16 cellular contexts compared by ENCODE assay signal in genomic region chr5:168097852-168098251, GRCh38.
DNase-seq lines count a peak whose midpoint lies in the region; ATAC-seq, FAIRE-seq and TF ChIP-seq lines count a peak whose summit lies in the region.
"Had no signal": no experiment of that assay in that cellular context is flagged by ENCODE, and none has a peak within 500 bp of the region (broad histone marks: within the 10 kb centered on the region; RNA-seq: fewer than 3 reads in every experiment).

No MANE protein-coding gene starts in this region.

- no peak for FAIRE-seq in frontal cortex (lab: Jason Lieb, UNC)
- FAIRE-seq: GM12878, GM18507 had no signal

- DNase-seq in Caki2 (ENCODE audit: low read depth) (peak; percentile 57), LoVo (ENCODE audit: low spot score) (peak; percentile 15), RWPE2 (ENCODE audit: low spot score) (no peak), mesenchymal stem cell (no peak), HuH-7 (ENCODE audit: low spot score) (no peak), NCI-H1694 treated with DMSO at 0.1 percent for 48 hours (lab: John Stamatoyannopoulos, UW) (no peak), frontal cortex (ENCODE audit: low spot score in 2 of 2) (no peak)
- DNase-seq: CD8-positive, alpha-beta T cell; COR-L47; H7; IMR-90 had no signal

- no peak overlapping the region for H3K18ac ChIP-seq in mesenchymal stem cell (ENCODE audit: low read depth in 1 of 2, low read length in 2 of 2)

- H3K79me1 ChIP-seq in mesenchymal stem cell (replicated peaks; ENCODE audit: low read length, poor library complexity, severe bottlenecking): peaks cover 1% of the 10 kb centered on the region

- no peak overlapping the region for H2BK120ac ChIP-seq in mesenchymal stem cell (ENCODE audit: low read depth, low read length)

- H3K36me3 ChIP-seq in RWPE2 (ENCODE audit: low read depth) (no peaks in the 10 kb centered on the region), mesenchymal stem cell (ENCODE audit: control insufficient read depth in 1 of 2, insufficient read depth in 2 of 2, low read depth in 1 of 2, low read length in 2 of 2) (peaks cover 0 to 6% of the 10 kb centered on the region in 2 experiments)

- in situ Hi-C loops in Caki2 (cut with HindIII; ENCODE audit: low pct_unique_long_range_greater_than_20kb, low sequenced_read_pairs): no loop called here

- H3K4me3 ChIP-seq in RWPE2 (ENCODE audit: severe bottlenecking): no peak overlapping the region
- no peak overlapping the region for H3K4me3 ChIP-seq in mesenchymal stem cell (ENCODE audit: insufficient read depth in 1 of 2, low read depth in 1 of 2, low read length in 2 of 2)
- H3K4me3 ChIP-seq: GM12878, GM23338 had no signal

- no peak overlapping the region for H3K4me2 ChIP-seq in mesenchymal stem cell (ENCODE audit: low read length, poor library complexity, severe bottlenecking)
- H3K4me2 ChIP-seq: GM23338 had no signal

- H2AFZ ChIP-seq in mesenchymal stem cell (ENCODE audit: low read depth, low read length): no peak overlapping the region
- H2AFZ ChIP-seq: GM23338 had no signal

- H3K27ac ChIP-seq in RWPE2 (ENCODE audit: poor library complexity, severe bottlenecking) (no peak overlapping the region), mesenchymal stem cell (ENCODE audit: low read length, poor library complexity, severe bottlenecking) (peak overlapping the region; percentile 53)

- no peaks in the 10 kb centered on the region for H3K9me3 Mint-ChIP-seq in activated T-helper 17 cell treated with anti-CD3 and anti-CD28 coated beads, Interleukin-2, amount 50 U/mL, for 72 hours
- H3K9me3 Mint-ChIP-seq: CD8-positive, alpha-beta T cell had no signal

- H3K9me3 ChIP-seq in RWPE2 (ENCODE audit: severe bottlenecking) (no peaks in the 10 kb centered on the region), mesenchymal stem cell (ENCODE audit: control insufficient read depth, low read length) (no peaks in the 10 kb centered on the region)

- H4K8ac ChIP-seq in mesenchymal stem cell (ENCODE audit: low read length): no peak overlapping the region

- TF ChIP-seq CTCF in RWPE2 (IDR thresholded peaks at IDR 0.05; ENCODE audit: poor library complexity, severe bottlenecking): no peak

- peak overlapping the region; percentile 57 for H2AK5ac ChIP-seq in mesenchymal stem cell (ENCODE audit: low read length, severe bottlenecking)

- H3K14ac ChIP-seq in mesenchymal stem cell (ENCODE audit: low read length in 2 of 2): no peak overlapping the region

- no peak overlapping the region for H3K4ac ChIP-seq in mesenchymal stem cell (ENCODE audit: low read depth in 1 of 2, low read length in 2 of 2)

- no peak overlapping the region for H3K4me3 Mint-ChIP-seq in activated T-helper 17 cell treated with anti-CD3 and anti-CD28 coated beads, Interleukin-2, amount 50 U/mL, for 72 hours
- H3K4me3 Mint-ChIP-seq: CD14-positive monocyte; CD8-positive, alpha-beta T cell; GM23338 had no signal

- WGBS in mesenchymal stem cell: 95% methylated on average over 7 of the region's 7 CpGs

- H3K27ac Mint-ChIP-seq in activated T-helper 17 cell treated with anti-CD3 and anti-CD28 coated beads, Interleukin-2, amount 50 U/mL, for 72 hours: no peak overlapping the region
- H3K27ac Mint-ChIP-seq: CD14-positive monocyte; CD8-positive, alpha-beta T cell; GM23338 had no signal

- H2BK5ac ChIP-seq in mesenchymal stem cell (ENCODE audit: low read depth, low read length, poor library complexity, severe bottlenecking): no peak overlapping the region

- H3K27me3 ChIP-seq in RWPE2 (ENCODE audit: insufficient read depth, poor library complexity, severe bottlenecking) (no peaks in the 10 kb centered on the region), mesenchymal stem cell (ENCODE audit: control insufficient read depth in 1 of 2, insufficient read depth in 1 of 2, low read length in 2 of 2) (peaks cover 0 to 15% of the 10 kb centered on the region in 2 experiments)

- H3K36me3 Mint-ChIP-seq in activated T-helper 17 cell treated with anti-CD3 and anti-CD28 coated beads, Interleukin-2, amount 50 U/mL, for 72 hours (ENCODE audit: low read depth): no peaks in the 10 kb centered on the region
- H3K36me3 Mint-ChIP-seq: CD14-positive monocyte; CD8-positive, alpha-beta T cell had no signal

- peak; percentile 41; the same call in 2 of the 3 replicates for ATAC-seq in RWPE2 (ENCODE audit: low read depth)
- no peak for ATAC-seq in activated T-helper 17 cell treated with anti-CD3 and anti-CD28 coated beads, Interleukin-2, amount 50 U/mL, for 72 hours (replicated peaks)
- ATAC-seq: CD8-positive, alpha-beta T cell; GM12878; GM23338 had no signal

- H3K4me1 ChIP-seq in RWPE2 (ENCODE audit: insufficient read depth, poor library complexity, severe bottlenecking): no peaks in the 10 kb centered on the region
- H3K4me1 ChIP-seq in mesenchymal stem cell (ENCODE audit: control insufficient read depth, insufficient read depth, low read depth, low read length): peaks cover 7% of the 10 kb centered on the region

- no peaks in the 10 kb centered on the region for H3K4me1 Mint-ChIP-seq in activated T-helper 17 cell treated with anti-CD3 and anti-CD28 coated beads, Interleukin-2, amount 50 U/mL, for 72 hours
- H3K4me1 Mint-ChIP-seq: CD14-positive monocyte, GM23338 had no signal

- H3K9ac ChIP-seq in mesenchymal stem cell (ENCODE audit: low read length): no peak overlapping the region

- peaks cover 12% of the 10 kb centered on the region for H3K27me3 Mint-ChIP-seq in activated T-helper 17 cell treated with anti-CD3 and anti-CD28 coated beads, Interleukin-2, amount 50 U/mL, for 72 hours

- no peak overlapping the region for H2BK15ac ChIP-seq in mesenchymal stem cell (ENCODE audit: low read depth, poor library complexity, severe bottlenecking)

- no peak overlapping the region for H3K23ac ChIP-seq in mesenchymal stem cell (ENCODE audit: low read length in 2 of 2)

- no peak overlapping the region for H4K91ac ChIP-seq in mesenchymal stem cell (ENCODE audit: low read length)

- no peak overlapping the region for H2BK12ac ChIP-seq in mesenchymal stem cell (ENCODE audit: low read length in 2 of 2)

Comparison
In these comparisons a context has a peak if more than half of its experiments do, and no peak if none do; other contexts are left out.
1. DNase-seq: peak in Caki2 (single experiment) and LoVo (single experiment); none in RWPE2 (single experiment), mesenchymal stem cell (single experiment), HuH-7 (single experiment), NCI-H1694 treated with DMSO at 0.1 percent for 48 hours (single experiment) and frontal cortex (0 of 2).